15 cellular contexts compared by ENCODE assay signal in the genomic region with DNA sequence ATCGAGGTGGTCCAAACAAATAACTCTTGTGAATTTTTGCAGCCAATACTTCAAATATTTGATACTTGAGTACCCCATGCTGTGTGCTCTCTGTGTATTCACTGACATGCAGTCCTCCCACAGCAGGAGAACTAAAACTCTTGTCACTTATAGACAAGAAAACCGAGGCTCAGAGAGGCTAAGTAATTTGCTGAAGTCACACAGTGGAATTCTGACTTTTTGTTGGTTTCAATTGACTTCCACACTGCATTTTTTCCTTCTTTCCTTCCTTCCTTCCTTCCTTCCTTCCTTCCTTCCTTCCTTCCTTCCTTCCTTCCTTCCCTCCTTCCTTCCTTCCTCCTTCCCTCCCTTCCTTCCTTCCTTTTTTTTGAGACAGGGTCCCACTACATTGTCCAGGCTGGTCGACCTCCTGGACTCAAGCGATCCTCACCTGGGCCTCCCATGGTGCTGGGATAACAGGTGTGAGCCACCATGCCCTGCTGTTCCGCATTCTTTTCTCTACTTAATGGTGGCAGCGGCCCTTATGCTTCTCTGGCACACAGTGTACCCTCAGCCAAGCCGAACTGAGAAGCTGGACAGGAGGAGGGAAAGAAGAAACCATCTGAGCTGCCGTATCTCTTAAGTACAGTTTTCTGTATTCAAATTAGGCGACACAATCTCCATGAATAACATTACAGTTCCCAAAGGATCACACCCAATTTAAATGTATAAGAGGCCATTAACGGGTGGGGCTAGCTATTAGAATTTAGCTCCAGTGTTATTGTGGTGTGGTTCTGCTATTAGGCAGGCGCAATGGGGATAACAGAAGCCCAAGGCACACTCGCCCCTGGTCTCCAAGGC.
"Had no signal": no experiment of that assay in that cellular context is flagged by ENCODE, and none has a peak within 500 bp of the region (broad histone marks: within the 10 kb centered on the region; RNA-seq: fewer than 3 reads in every experiment).

No MANE protein-coding gene starts in this region.

- H3K27me3 ChIP-seq: gastrocnemius medialis had no signal

- H3K27ac Mint-ChIP-seq: activated naive CD4-positive, alpha-beta T cell treated with anti-CD3 and anti-CD28 coated beads, Interleukin-2, amount 50 U/mL, for 24 hours; mesothelial cell of epicardium; nephron; type B pancreatic cell had no signal

- H3K9me3 Mint-ChIP-seq: activated naive CD4-positive, alpha-beta T cell treated with anti-CD3 and anti-CD28 coated beads, Interleukin-2, amount 50 U/mL, for 24 hours; nephron had no signal

- H3K27me3 Mint-ChIP-seq: activated naive CD4-positive, alpha-beta T cell treated with anti-CD3 and anti-CD28 coated beads, Interleukin-2, amount 50 U/mL, for 24 hours had no signal

- H3K9me3 ChIP-seq: gastrocnemius medialis, lower lobe of right lung had no signal

- H3K27ac ChIP-seq: gastrocnemius medialis, lower lobe of right lung had no signal

- H3K36me3 Mint-ChIP-seq: activated naive CD4-positive, alpha-beta T cell treated with anti-CD3 and anti-CD28 coated beads, Interleukin-2, amount 50 U/mL, for 24 hours; type B pancreatic cell had no signal

- H3K4me3 Mint-ChIP-seq: activated naive CD4-positive, alpha-beta T cell treated with anti-CD3 and anti-CD28 coated beads, Interleukin-2, amount 50 U/mL, for 24 hours; mesothelial cell of epicardium; nephron; type B pancreatic cell had no signal

- H3K4me1 Mint-ChIP-seq: activated naive CD4-positive, alpha-beta T cell treated with anti-CD3 and anti-CD28 coated beads, Interleukin-2, amount 50 U/mL, for 24 hours; mesothelial cell of epicardium; nephron had no signal

- FAIRE-seq: bronchial epithelial cell, keratinocyte had no signal

- DNase-seq: activated CD4-positive, alpha-beta T cell treated with anti-CD3 and anti-CD28 coated beads, Interleukin-2, amount 50 U/mL, for 4 hours; activated gamma-delta T cell; effector CD4-positive, alpha-beta T cell; gastrocnemius medialis; head of caudate nucleus; lower lobe of right lung; occipital lobe; retina; stimulated activated naive CD8-positive, alpha-beta T cell treated with anti-CD3 and anti-CD28 coated beads, Interleukin-15, Interleukin-2, amounts not matched to agents 100 U/mL and 50 U/mL, for 24 hours had no signal

- ATAC-seq: gastrocnemius medialis; lower lobe of right lung; stimulated activated naive CD8-positive, alpha-beta T cell treated with anti-CD3 and anti-CD28 coated beads, Interleukin-15, Interleukin-2, amounts not matched to agents 100 U/mL and 50 U/mL, for 24 hours had no signal
